11 cellular contexts compared by ENCODE assay signal in genomic region chr13:106490887-106491321, GRCh38. TPM values are rescaled to one million over a fixed set of nuclear protein-coding genes. Genes with fewer than 3 reads are reported as not detected.
DNase-seq lines count a peak whose midpoint lies in the region; ATAC-seq and TF ChIP-seq lines count a peak whose summit lies in the region.
"Had no signal": no experiment of that assay in that cellular context is flagged by ENCODE, and none has a peak within 500 bp of the region (broad histone marks: within the 10 kb centered on the region; RNA-seq: fewer than 3 reads in every experiment).

No MANE protein-coding gene starts in this region.

- peaks cover 48% of the 10 kb centered on the region for H3K36me3 Mint-ChIP-seq in brain
- H3K36me3 Mint-ChIP-seq in stimulated activated memory B cell treated with anti-CD40 and anti-IgM and Interleukin-4, amounts not matched to agents 10 μg/mL and 1 μg/mL and 100 μg/mL, for 72 hours: no peaks in the 10 kb centered on the region

- no peaks in the 10 kb centered on the region for H3K9me3 Mint-ChIP-seq in brain
- no peaks in the 10 kb centered on the region for H3K9me3 Mint-ChIP-seq in stimulated activated memory B cell treated with anti-CD40 and anti-IgM and Interleukin-4, amounts not matched to agents 10 μg/mL and 1 μg/mL and 100 μg/mL, for 72 hours

- peaks cover 61% of the 10 kb centered on the region for H3K4me1 Mint-ChIP-seq in brain
- H3K4me1 Mint-ChIP-seq in stimulated activated memory B cell treated with anti-CD40 and anti-IgM and Interleukin-4, amounts not matched to agents 10 μg/mL and 1 μg/mL and 100 μg/mL, for 72 hours: peaks cover 26% of the 10 kb centered on the region

- ATAC-seq in HG02973 (IDR thresholded peaks at IDR 0.05; ENCODE audit: unreplicated experiment): peak; percentile 49
- no peak for ATAC-seq in stimulated activated memory B cell treated with anti-CD40 and anti-IgM and Interleukin-4, amounts not matched to agents 10 μg/mL and 1 μg/mL and 100 μg/mL, for 72 hours

- H3K27me3 Mint-ChIP-seq in brain: peaks cover 5% of the 10 kb centered on the region
- peaks cover 69% of the 10 kb centered on the region for H3K27me3 Mint-ChIP-seq in stimulated activated memory B cell treated with anti-CD40 and anti-IgM and Interleukin-4, amounts not matched to agents 10 μg/mL and 1 μg/mL and 100 μg/mL, for 72 hours

- H3K4me3 Mint-ChIP-seq in brain: peak overlapping the region in 2 of 5 experiments; percentile 74 to 79
- H3K4me3 Mint-ChIP-seq in stimulated activated memory B cell treated with anti-CD40 and anti-IgM and Interleukin-4, amounts not matched to agents 10 μg/mL and 1 μg/mL and 100 μg/mL, for 72 hours: peak overlapping the region; percentile 22

- peak; percentile 18 for DNase-seq in activated T-cell treated with anti-CD3 and anti-CD28 coated beads, Interleukin-2, amount 50 U/mL, for 1 hour
- no peak for DNase-seq in activated T-cell treated with anti-CD3 and anti-CD28 coated beads, Interleukin-2, amount 50 U/mL, for 48 hours
- no peak for DNase-seq in hepatic stellate cell (ENCODE audit: low spot score)
- no peak for DNase-seq in activated CD4-positive, CD25-positive, alpha-beta regulatory T cell (lab: John Stamatoyannopoulos, UW)
- DNase-seq in DMS153 treated with DMSO at 0.1 percent for 48 hours (lab: John Stamatoyannopoulos, UW; ENCODE audit: unreplicated experiment): no peak
- DNase-seq: foreskin melanocyte, NCI-H1417 treated with DMSO at 0.1 percent for 48 hours, SW 1271 had no signal

- peak overlapping the region; percentile 31 to 96 (median 69) for H3K27ac Mint-ChIP-seq in brain
- no peak overlapping the region for H3K27ac Mint-ChIP-seq in stimulated activated memory B cell treated with anti-CD40 and anti-IgM and Interleukin-4, amounts not matched to agents 10 μg/mL and 1 μg/mL and 100 μg/mL, for 72 hours

- no peak for TF ChIP-seq CTCF in brain (conservative IDR thresholded peaks at IDR 0.05)

RNA-seq across cellular contexts. Expression of gene EFNB2, which starts 44.6 kb away (rescaled TPM):
- polyA plus RNA-seq in brain (ENCODE audit: insufficient read depth, low read depth, low replicate concordance): 7.3 TPM
